Comparison of ENCODE assay signal across 13 cellular contexts in genomic region chr1:41423511-41424191, GRCh38.
A peak's percentile ranks its signal among the peaks of the same experiment; 100 is the strongest.
DNase-seq lines count a peak whose midpoint lies in the region; ATAC-seq and TF ChIP-seq lines count a peak whose summit lies in the region.
"Had no signal": no experiment of that assay in that cellular context is flagged by ENCODE, and none has a peak within 500 bp of the region (broad histone marks: within the 10 kb centered on the region; RNA-seq: fewer than 3 reads in every experiment).

No MANE protein-coding gene starts in this region.

- no peak overlapping the region for H3K4me3 Mint-ChIP-seq in nephron
- H3K4me3 Mint-ChIP-seq: activated CD8-positive, alpha-beta memory T cell treated with anti-CD3 and anti-CD28 coated beads, Interleukin-2, amount 10 ng/mL, durations not matched to agents 7 days and 5 days; naive B cell had no signal

- H3K36me3 Mint-ChIP-seq in nephron (ENCODE audit: low read depth), result no peaks in the 10 kb centered on the region
- H3K36me3 Mint-ChIP-seq: activated CD8-positive, alpha-beta memory T cell treated with anti-CD3 and anti-CD28 coated beads, Interleukin-2, amount 10 ng/mL, durations not matched to agents 7 days and 5 days; naive B cell had no signal

- peaks cover 11% of the 10 kb centered on the region for H3K27me3 Mint-ChIP-seq in nephron (ENCODE audit: low read depth)

- H3K27ac Mint-ChIP-seq in nephron, result no peak overlapping the region
- H3K27ac Mint-ChIP-seq: activated CD8-positive, alpha-beta memory T cell treated with anti-CD3 and anti-CD28 coated beads, Interleukin-2, amount 10 ng/mL, durations not matched to agents 7 days and 5 days; naive B cell had no signal

- H3K9me3 Mint-ChIP-seq in nephron, result no peaks in the 10 kb centered on the region
- H3K9me3 Mint-ChIP-seq: naive B cell had no signal

- peak; percentile 15 for TF ChIP-seq CTCF in epithelial cell of esophagus (IDR thresholded peaks at IDR 0.05; ENCODE audit: insufficient read depth, low read depth, low read length, missing control alignments)
- TF ChIP-seq CTCF in nephron (IDR thresholded peaks at IDR 0.05; ENCODE audit: unreplicated experiment in 3 of 3), result peak in 2 of 3 experiments; percentile 13 to 29

- no peak overlapping the region for H3K4me3 ChIP-seq in epithelial cell of esophagus (ENCODE audit: low read length)
- H3K4me3 ChIP-seq: tibial nerve had no signal

- H3K4me1 Mint-ChIP-seq in nephron, result peaks cover 30% of the 10 kb centered on the region
- H3K4me1 Mint-ChIP-seq: activated CD8-positive, alpha-beta memory T cell treated with anti-CD3 and anti-CD28 coated beads, Interleukin-2, amount 10 ng/mL, durations not matched to agents 7 days and 5 days; naive B cell had no signal

- no peak for ATAC-seq in GM21390 (IDR thresholded peaks at IDR 0.05; ENCODE audit: unreplicated experiment)
- ATAC-seq: activated CD8-positive, alpha-beta memory T cell treated with anti-CD3 and anti-CD28 coated beads, Interleukin-2, amount 10 ng/mL, durations not matched to agents 7 days and 5 days had no signal

- DNase-seq in COLO668 (lab: John Stamatoyannopoulos, UW; ENCODE audit: unreplicated experiment) (peak; percentile 62), HuH-7.5 (ENCODE audit: low spot score) (peak; percentile 36), epithelial cell of esophagus (ENCODE audit: low read depth) (no peak), NCI-H1436 (lab: John Stamatoyannopoulos, UW) (no peak), NCI-H226 (no peak)
- DNase-seq in NK-92 treated with Interleukin-12 subunit alpha and Interleukin-12 subunit beta, amount 100 ng/mL, for 24 hours (lab: John Stamatoyannopoulos, UW), result no peak
- DNase-seq: activated CD8-positive, alpha-beta memory T cell treated with anti-CD3 and anti-CD28 coated beads, Interleukin-2, amount 10 ng/mL, durations not matched to agents 7 days and 5 days; COR-L47; naive B cell; stimulated activated CD4-positive, alpha-beta T cell treated with anti-CD3 and anti-CD28 coated beads, Interleukin-4, amount 100 ng/mL, for 24 hours had no signal

Comparison
In these comparisons a context has a peak if more than half of its experiments do, and no peak if none do; other contexts are left out.
1. DNase-seq: peak in COLO668 (single experiment) and HuH-7.5 (single experiment); none in epithelial cell of esophagus (single experiment), NK-92 treated with Interleukin-12 subunit alpha and Interleukin-12 subunit beta, amount 100 ng/mL, for 24 hours (single experiment), NCI-H1436 (single experiment) and NCI-H226 (single experiment).